ENCODE assay signal across 14 cellular contexts in the genomic region with DNA sequence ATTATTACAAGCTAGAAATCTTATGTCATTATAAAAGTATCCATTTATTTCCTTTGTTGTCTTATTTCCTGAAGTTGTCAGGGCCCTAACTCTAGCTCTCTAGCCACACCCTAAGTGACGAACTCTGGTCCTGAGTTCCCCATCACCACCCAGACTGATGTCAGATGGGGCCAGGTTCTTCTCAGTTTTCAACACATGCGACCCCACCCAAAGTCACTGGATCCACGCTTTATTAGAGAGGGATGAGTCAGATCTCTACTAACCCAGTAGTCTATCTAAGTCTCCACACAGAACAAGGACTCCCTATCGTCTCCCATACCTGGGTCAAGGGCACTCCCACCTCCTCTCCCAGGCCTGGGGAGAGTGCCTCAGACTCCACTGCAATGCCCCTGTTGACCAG. TPM values are rescaled to one million over a fixed set of nuclear protein-coding genes. Genes with fewer than 3 reads are reported as not detected.
DNase-seq lines count a peak whose midpoint lies in the region; ATAC-seq and TF ChIP-seq lines count a peak whose summit lies in the region.
"Had no signal": no experiment of that assay in that cellular context is flagged by ENCODE, and none has a peak within 500 bp of the region (broad histone marks: within the 10 kb centered on the region; RNA-seq: fewer than 3 reads in every experiment).

No MANE protein-coding gene starts in this region.

- no peak overlapping the region for H3K27ac Mint-ChIP-seq in activated B cell treated with CpG ODN at 0.5 μM for 24 hours
- H3K27ac Mint-ChIP-seq: activated naive CD4-positive, alpha-beta T cell treated with anti-CD3 and anti-CD28 coated beads, Interleukin-2, amount 50 U/mL, for 24 hours had no signal

- peaks cover 3% of the 10 kb centered on the region for H3K4me1 Mint-ChIP-seq in activated B cell treated with CpG ODN at 0.5 μM for 24 hours
- H3K4me1 Mint-ChIP-seq: activated naive CD4-positive, alpha-beta T cell treated with anti-CD3 and anti-CD28 coated beads, Interleukin-2, amount 50 U/mL, for 24 hours had no signal

- in situ Hi-C loops in transverse colon (cut with MboI; ENCODE audit: low pct_ligation_motif_present in 1 of 4, low pct_unique_long_range_greater_than_20kb in 1 of 4, low sequenced_read_pairs in 3 of 4): no loop called here

- no peak overlapping the region for H3K4me3 ChIP-seq in left ventricle myocardium inferior
- H3K4me3 ChIP-seq in transverse colon: no peak overlapping the region
- no peak overlapping the region for H3K4me3 ChIP-seq in SJCRH30
- H3K4me3 ChIP-seq: right lobe of liver had no signal

- H3K36me3 ChIP-seq in left ventricle myocardium inferior: no peaks in the 10 kb centered on the region
- H3K36me3 ChIP-seq in transverse colon: no peaks in the 10 kb centered on the region
- no peaks in the 10 kb centered on the region for H3K36me3 ChIP-seq in SJCRH30
- H3K36me3 ChIP-seq: right lobe of liver had no signal

- no peak for TF ChIP-seq EP300 in transverse colon (IDR thresholded peaks at IDR 0.05; ENCODE audit: low read depth)

- no peaks in the 10 kb centered on the region for H3K9me3 Mint-ChIP-seq in activated B cell treated with CpG ODN at 0.5 μM for 24 hours
- H3K9me3 Mint-ChIP-seq: activated naive CD4-positive, alpha-beta T cell treated with anti-CD3 and anti-CD28 coated beads, Interleukin-2, amount 50 U/mL, for 24 hours had no signal

- TF ChIP-seq POLR2A in transverse colon (IDR thresholded peaks at IDR 0.05): no peak

- no peak for DNase-seq in Right ventricle myocardium inferior (ENCODE audit: missing footprints)
- no peak for DNase-seq in left ventricle myocardium inferior
- no peak for DNase-seq in activated B cell treated with CpG ODN at 0.5 μM for 24 hours
- peak; percentile 50 for DNase-seq in fibroblast of the conjunctiva (ENCODE audit: low read depth)
- peak; percentile 57 for DNase-seq in transverse colon
- no peak for DNase-seq in mucosa of gallbladder (ENCODE audit: low spot score)
- DNase-seq in SJCRH30: no peak
- DNase-seq in HK-2 (ENCODE audit: unreplicated experiment): no peak
- DNase-seq: 8988T, DMS 273 treated with DMSO at 0.1 percent for 48 hours, Kasumi-1, NCI-H2107, right lobe of liver had no signal

- ATAC-seq in Right ventricle myocardium inferior (peak; percentile 44), activated B cell treated with CpG ODN at 0.5 μM for 24 hours (ENCODE audit: low read depth) (peak; percentile 18)
- ATAC-seq: right lobe of liver had no signal

- POLR2A ChIA-PET in activated B cell treated with CpG ODN at 0.5 μM for 24 hours (lab: Charles Lee): interaction anchor here (0.7 kb wide), 1 partner anchor 47 kb away, joined by 3 read pairs; no protein-coding TSS in a partner anchor

- H3K27me3 ChIP-seq in left ventricle myocardium inferior (ENCODE audit: low read depth) (no peaks in the 10 kb centered on the region), transverse colon (no peaks in the 10 kb centered on the region), SJCRH30 (no peaks in the 10 kb centered on the region)
- H3K27me3 ChIP-seq: right lobe of liver had no signal

- no peaks in the 10 kb centered on the region for H3K36me3 Mint-ChIP-seq in activated B cell treated with CpG ODN at 0.5 μM for 24 hours (ENCODE audit: low read depth)

- no peaks in the 10 kb centered on the region for H3K27me3 Mint-ChIP-seq in activated B cell treated with CpG ODN at 0.5 μM for 24 hours
- H3K27me3 Mint-ChIP-seq: activated naive CD4-positive, alpha-beta T cell treated with anti-CD3 and anti-CD28 coated beads, Interleukin-2, amount 50 U/mL, for 24 hours had no signal

- H3K4me1 ChIP-seq in left ventricle myocardium inferior (no peaks in the 10 kb centered on the region), transverse colon (peaks cover 0 to 4% (median 0%) of the 10 kb centered on the region in 4 donors), SJCRH30 (no peaks in the 10 kb centered on the region)

- H3K27ac ChIP-seq in left ventricle myocardium inferior (replicated peaks) (no peak overlapping the region), transverse colon (no peak overlapping the region), SJCRH30 (no peak overlapping the region)
- H3K27ac ChIP-seq: right lobe of liver had no signal

- 61% methylated on average over 4 of the region's 4 CpGs; no CpG with 5 or more reads in 1 of the 2 donors for WGBS in transverse colon (ENCODE audit: low coverage in 1 of 2), 2 donors

- intact Hi-C loops in Right ventricle myocardium inferior (cut with DNase I): no loop called here
- intact Hi-C loops in left ventricle myocardium inferior (cut with micrococcal nuclease): no loop called here
- intact Hi-C loops in activated B cell treated with CpG ODN at 0.5 μM for 24 hours (cut with micrococcal nuclease): no loop called here
- intact Hi-C loops in transverse colon (cut with DNase I; ENCODE audit: low total_unique reads): no loop called here

- CTCF ChIA-PET in activated B cell treated with CpG ODN at 0.5 μM for 24 hours (lab: Charles Lee): interaction anchor here (0.7 to 1.8 kb wide), 3 partner anchors 23 to 240 kb away, joined by 3 to 7 read pairs (median 6); no protein-coding TSS in a partner anchor

- H3K9me3 ChIP-seq in left ventricle myocardium inferior (replicated peaks): no peaks in the 10 kb centered on the region
- no peaks in the 10 kb centered on the region for H3K9me3 ChIP-seq in transverse colon
- H3K9me3 ChIP-seq in SJCRH30 (replicated peaks): no peaks in the 10 kb centered on the region; the same call in 1 of the 2 replicates
- H3K9me3 ChIP-seq: right lobe of liver had no signal

- no peak for TF ChIP-seq CTCF in left ventricle myocardium inferior (IDR thresholded peaks at IDR 0.05; ENCODE audit: borderline replicate concordance)
- no peak for TF ChIP-seq CTCF in activated B cell treated with CpG ODN at 0.5 μM for 24 hours (IDR thresholded peaks at IDR 0.05)
- no peak for TF ChIP-seq CTCF in transverse colon (IDR thresholded peaks at IDR 0.05)

- no peak overlapping the region for H3K4me3 Mint-ChIP-seq in activated B cell treated with CpG ODN at 0.5 μM for 24 hours
- H3K4me3 Mint-ChIP-seq: activated naive CD4-positive, alpha-beta T cell treated with anti-CD3 and anti-CD28 coated beads, Interleukin-2, amount 50 U/mL, for 24 hours had no signal

RNA-seq across cellular contexts. Expression of a gene that starts 6.8 kb away (rescaled TPM):
- total RNA-seq in Right ventricle myocardium inferior (46.9 TPM), left ventricle myocardium inferior (59.3 TPM), activated B cell treated with CpG ODN at 0.5 μM for 24 hours (19.1 and 19.8 TPM in 2 replicates), transverse colon (10 to 100 TPM in 3 of 4 donors, 1 to 10 TPM in 1; 5.8 to 46.0 (median 40.0) TPM), mucosa of gallbladder (24.6 TPM)
- total RNA-seq in SJCRH30 (2014; rRNA removed; shearing (Covaris generic)): 16.5 and 17.9 TPM in 2 replicates

RNA-seq across cellular contexts. Expression of a gene that starts 50.9 kb away (rescaled TPM):
- total RNA-seq in Right ventricle myocardium inferior: 3.3 TPM
- total RNA-seq in left ventricle myocardium inferior: 2.3 TPM
- total RNA-seq in activated B cell treated with CpG ODN at 0.5 μM for 24 hours: 12.4 and 13.3 TPM in 2 replicates
- 1 to 10 TPM in 1 of 4 donors, under 1 TPM in 1, not detected in 2; 0.68 to 1.1 TPM for total RNA-seq in transverse colon
- 3.3 TPM for total RNA-seq in mucosa of gallbladder
- total RNA-seq in SJCRH30 (2014; rRNA removed; shearing (Covaris generic)): 0.10 and 0.13 TPM in 2 replicates

Comparison
In these comparisons a context has a peak if more than half of its experiments do, and no peak if none do; other contexts are left out.
1. DNase-seq: peak in fibroblast of the conjunctiva (single experiment) and transverse colon (single experiment); none in Right ventricle myocardium inferior (single experiment), left ventricle myocardium inferior (single experiment), activated B cell treated with CpG ODN at 0.5 μM for 24 hours (single experiment), mucosa of gallbladder (single experiment), SJCRH30 (0 of 2) and HK-2 (single experiment).